16 cellular contexts compared by ENCODE assay signal in the genomic region with DNA sequence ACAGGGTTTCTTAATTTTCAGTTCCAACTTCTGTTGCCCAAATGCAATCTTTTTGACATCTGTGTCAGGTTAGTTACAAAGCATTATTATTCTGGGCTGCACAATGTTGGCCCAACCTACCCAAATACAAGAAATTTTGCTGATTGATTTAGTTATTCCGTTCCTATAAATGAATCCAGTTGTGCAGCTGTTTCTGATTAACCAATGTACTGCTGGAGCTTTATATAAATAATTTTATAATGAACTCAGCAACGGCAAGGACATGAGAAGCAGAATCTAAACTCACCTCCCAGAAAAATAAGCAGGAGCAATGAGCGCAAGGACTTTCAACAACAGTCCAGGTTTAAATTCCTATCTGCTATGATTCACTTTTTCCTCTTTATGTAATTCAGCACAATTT.
DNase-seq lines count a peak whose midpoint lies in the region; ATAC-seq, FAIRE-seq and TF ChIP-seq lines count a peak whose summit lies in the region.
"Had no signal": no experiment of that assay in that cellular context is flagged by ENCODE, and none has a peak within 500 bp of the region (broad histone marks: within the 10 kb centered on the region; RNA-seq: fewer than 3 reads in every experiment).

No MANE protein-coding gene starts in this region.

- no peaks in the 10 kb centered on the region for H3K27me3 ChIP-seq in astrocyte (ENCODE audit: insufficient read depth, low read length)
- H3K27me3 ChIP-seq in suprapubic skin, result no peaks in the 10 kb centered on the region

- H3K36me3 Mint-ChIP-seq in astrocyte (ENCODE audit: low read depth, unreplicated experiment), result peaks cover 21% of the 10 kb centered on the region

- H3K27ac ChIP-seq in astrocyte (ENCODE audit: low read depth, low read length) (no peak overlapping the region), suprapubic skin (peak overlapping the region; percentile 5)
- H3K27ac ChIP-seq: PC-9 had no signal

- no peak for FAIRE-seq in astrocyte (lab: Jason Lieb, UNC)

- H3K79me2 ChIP-seq in astrocyte (ENCODE audit: insufficient read depth, low read length), result peaks cover 17% of the 10 kb centered on the region

- peaks cover 20% of the 10 kb centered on the region for H4K20me1 ChIP-seq in astrocyte (ENCODE audit: insufficient read depth, low read length)

- TF ChIP-seq CTCF in astrocyte (IDR thresholded peaks at IDR 0.05; ENCODE audit: insufficient read depth, low read depth, low read length), result no peak
- TF ChIP-seq CTCF in fibroblast of pulmonary artery (IDR thresholded peaks at IDR 0.05; ENCODE audit: low read length, missing control alignments), result no peak
- TF ChIP-seq CTCF in suprapubic skin (IDR thresholded peaks at IDR 0.05), result no peak

- no peak overlapping the region for H3K4me2 ChIP-seq in astrocyte (ENCODE audit: low read length)
- H3K4me2 ChIP-seq: PC-9 had no signal

- peak; percentile 35 for DNase-seq in GM03348 (ENCODE audit: low spot score)
- peak; percentile 40 for DNase-seq in astrocyte (ENCODE audit: low read depth)
- DNase-seq in fibroblast of pulmonary artery (ENCODE audit: low read depth), result peak; percentile 40
- no peak for DNase-seq in suprapubic skin (ENCODE audit: low spot score in 2 of 2)
- DNase-seq in DMS153 (lab: John Stamatoyannopoulos, UW), result no peak
- no peak for DNase-seq in ureter (ENCODE audit: low spot score)
- DNase-seq: CD8-positive, alpha-beta T cell; H9; Kasumi-1; NCI-H1930; NCI-H2171; NCI-H446 treated with DMSO at 0.1 percent for 48 hours; NCI-H748 treated with DMSO at 0.1 percent for 48 hours; PC-9 had no signal

- no peak overlapping the region for H3K27ac Mint-ChIP-seq in astrocyte (ENCODE audit: unreplicated experiment)
- H3K27ac Mint-ChIP-seq: CD8-positive, alpha-beta T cell; H9 had no signal

- TF ChIP-seq EP300 in suprapubic skin (IDR thresholded peaks at IDR 0.05), result no peak

- no peaks in the 10 kb centered on the region for H3K9me3 ChIP-seq in astrocyte (ENCODE audit: insufficient read depth, low read depth, low read length)
- no peaks in the 10 kb centered on the region for H3K9me3 ChIP-seq in suprapubic skin

- no peak for ATAC-seq in HG02610 (IDR thresholded peaks at IDR 0.05; ENCODE audit: unreplicated experiment)
- ATAC-seq in GM19395 (IDR thresholded peaks at IDR 0.05; ENCODE audit: unreplicated experiment), result no peak
- ATAC-seq: CD8-positive, alpha-beta T cell had no signal

- no peaks in the 10 kb centered on the region for H3K27me3 Mint-ChIP-seq in astrocyte (ENCODE audit: low read depth, unreplicated experiment)

- no peaks in the 10 kb centered on the region for H3K4me1 ChIP-seq in astrocyte (ENCODE audit: insufficient read depth, low read length)
- H3K4me1 ChIP-seq in suprapubic skin, result peaks cover 4% of the 10 kb centered on the region

- 51% methylated on average over 3 of the region's 3 CpGs for WGBS in suprapubic skin

- peaks cover 10% of the 10 kb centered on the region for H3K9me3 Mint-ChIP-seq in astrocyte (ENCODE audit: unreplicated experiment)

- no peaks in the 10 kb centered on the region for H3K4me1 Mint-ChIP-seq in astrocyte (ENCODE audit: low read depth, unreplicated experiment)

- no peak overlapping the region for H3K4me3 Mint-ChIP-seq in astrocyte (ENCODE audit: unreplicated experiment)
- H3K4me3 Mint-ChIP-seq: CD8-positive, alpha-beta T cell; H9 had no signal

- H3K36me3 ChIP-seq in astrocyte (ENCODE audit: insufficient read depth, low read length) (no peaks in the 10 kb centered on the region), suprapubic skin (no peaks in the 10 kb centered on the region)

- no peak overlapping the region for H3K4me3 ChIP-seq in astrocyte (ENCODE audit: insufficient read depth, low read depth, low read length)
- H3K4me3 ChIP-seq in fibroblast of pulmonary artery (replicated peaks; ENCODE audit: low read depth, low read length), result no peak overlapping the region
- no peak overlapping the region for H3K4me3 ChIP-seq in suprapubic skin
- H3K4me3 ChIP-seq: PC-9 had no signal

- TF ChIP-seq POLR2A in suprapubic skin (IDR thresholded peaks at IDR 0.05), result no peak

- H3K9ac ChIP-seq in astrocyte (ENCODE audit: low read length), result no peak overlapping the region

- H2AFZ ChIP-seq in astrocyte (ENCODE audit: low read depth, low read length), result no peak overlapping the region
- H2AFZ ChIP-seq: PC-9 had no signal

Comparison
In these comparisons a context has a peak if more than half of its experiments do, and no peak if none do; other contexts are left out.
1. DNase-seq: peak in GM03348 (single experiment), astrocyte (single experiment) and fibroblast of pulmonary artery (single experiment); none in suprapubic skin (0 of 2), DMS153 (single experiment) and ureter (single experiment).